8 cellular contexts compared by ENCODE assay signal in the genomic region with DNA sequence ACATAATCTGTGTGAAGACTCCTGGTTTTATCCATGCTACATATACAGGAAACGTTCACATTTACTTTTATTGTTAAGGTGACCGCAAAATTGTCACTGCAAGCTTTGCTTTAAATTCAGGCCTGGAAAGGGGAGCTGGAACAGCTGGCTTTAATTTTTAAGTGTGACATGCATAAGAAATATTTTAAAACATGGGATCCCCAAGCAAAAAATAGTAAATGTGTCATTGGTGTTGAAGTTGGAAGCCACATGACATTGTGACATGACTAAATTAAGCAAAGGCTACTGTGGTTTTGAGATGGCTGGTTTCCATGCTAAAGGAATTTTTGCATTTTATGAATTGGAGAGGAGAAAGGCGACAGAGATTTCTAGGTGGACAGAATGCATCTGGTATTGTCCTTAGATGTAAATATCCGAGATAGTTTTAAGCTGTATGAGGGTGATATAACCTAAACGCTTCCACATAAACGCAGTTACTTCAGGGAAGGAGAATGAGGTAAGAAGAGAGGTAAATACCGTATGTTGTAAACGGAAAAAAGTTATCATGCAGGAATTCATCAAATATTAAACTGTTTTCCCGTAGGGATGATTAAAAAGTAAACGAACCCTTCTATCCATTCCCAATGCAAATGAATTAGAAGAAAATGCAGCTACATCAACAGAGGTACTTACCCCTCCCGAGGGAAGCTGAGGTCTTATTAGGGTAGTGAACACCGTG. TPM values are rescaled to one million over a fixed set of nuclear protein-coding genes. Genes with fewer than 3 reads are reported as not detected.
DNase-seq lines count a peak whose midpoint lies in the region; ATAC-seq and TF ChIP-seq lines count a peak whose summit lies in the region.

No MANE protein-coding gene starts in this region.

- H3K4me1 Mint-ChIP-seq in activated naive CD4-positive, alpha-beta T cell treated with anti-CD3 and anti-CD28 coated beads, Interleukin-2, amount 10 ng/mL, durations not matched to agents 7 days and 5 days = peaks cover 32% of the 10 kb centered on the region
- peaks cover 20% of the 10 kb centered on the region for H3K4me1 Mint-ChIP-seq in activated naive CD8-positive, alpha-beta T cell treated with anti-CD3 and anti-CD28 coated beads, Interleukin-2, amount 10 ng/mL, durations not matched to agents 7 days and 5 days

- POLR2A ChIA-PET in activated naive CD8-positive, alpha-beta T cell treated with anti-CD3 and anti-CD28 coated beads, Interleukin-2, amount 10 ng/mL, durations not matched to agents 7 days and 5 days (lab: Charles Lee) = interaction anchor here (1.1 to 1.9 kb wide), 2 partner anchors 11 to 43 kb away, joined by 5 to 13 read pairs; partner anchors contain the start of genes LRCH3 and RUBCN

- H3K9me3 Mint-ChIP-seq in activated naive CD4-positive, alpha-beta T cell treated with anti-CD3 and anti-CD28 coated beads, Interleukin-2, amount 10 ng/mL, durations not matched to agents 7 days and 5 days = no peaks in the 10 kb centered on the region
- no peaks in the 10 kb centered on the region for H3K9me3 Mint-ChIP-seq in activated naive CD4-positive, alpha-beta T cell treated with anti-CD3 and anti-CD28 coated beads, Interleukin-2, amount 50 U/mL, for 72 hours
- no peaks in the 10 kb centered on the region for H3K9me3 Mint-ChIP-seq in activated naive CD8-positive, alpha-beta T cell treated with anti-CD3 and anti-CD28 coated beads, Interleukin-2, amount 10 ng/mL, durations not matched to agents 7 days and 5 days

- no peaks in the 10 kb centered on the region for H3K9me3 ChIP-seq in thymus (ENCODE audit: control insufficient read depth)

- CTCF ChIA-PET in activated naive CD4-positive, alpha-beta T cell treated with anti-CD3 and anti-CD28 coated beads, Interleukin-2, amount 10 ng/mL, durations not matched to agents 7 days and 5 days (lab: Charles Lee) = interaction anchor here (0.7 to 1.2 kb wide), 3 partner anchors 10 to 53 kb away, joined by 3 to 4 read pairs (median 3); no protein-coding TSS in a partner anchor

- H3K4me3 ChIP-seq in kidney epithelial cell (ENCODE audit: low read depth, low read length) (peak overlapping the region; percentile 86), thymus (ENCODE audit: low read length) (peak overlapping the region; percentile 70)

- peaks cover 8% of the 10 kb centered on the region for H3K4me1 ChIP-seq in thymus (ENCODE audit: control insufficient read depth, insufficient read depth, low read length)

- no peaks in the 10 kb centered on the region for H3K36me3 ChIP-seq in kidney epithelial cell (ENCODE audit: control insufficient read depth, insufficient read depth, low read length)
- H3K36me3 ChIP-seq in thymus (ENCODE audit: control insufficient read depth, insufficient read depth) = no peaks in the 10 kb centered on the region

- no peak for DNase-seq in activated naive CD4-positive, alpha-beta T cell treated with anti-CD3 and anti-CD28 coated beads, Interleukin-2, amount 10 ng/mL, durations not matched to agents 7 days and 5 days
- no peak for DNase-seq in activated naive CD4-positive, alpha-beta T cell treated with anti-CD3 and anti-CD28 coated beads, Interleukin-2, amount 50 U/mL, for 72 hours (ENCODE audit: low spot score in 2 of 2)
- DNase-seq in activated naive CD8-positive, alpha-beta T cell treated with anti-CD3 and anti-CD28 coated beads, Interleukin-2, amount 10 ng/mL, durations not matched to agents 7 days and 5 days = no peak
- DNase-seq in kidney epithelial cell (ENCODE audit: low read depth) = no peak
- no peak for DNase-seq in cerebellum (ENCODE audit: low spot score)

- peaks cover 2% of the 10 kb centered on the region for H3K36me3 Mint-ChIP-seq in activated naive CD4-positive, alpha-beta T cell treated with anti-CD3 and anti-CD28 coated beads, Interleukin-2, amount 10 ng/mL, durations not matched to agents 7 days and 5 days
- H3K36me3 Mint-ChIP-seq in activated naive CD4-positive, alpha-beta T cell treated with anti-CD3 and anti-CD28 coated beads, Interleukin-2, amount 50 U/mL, for 72 hours = peaks cover 9 to 10% of the 10 kb centered on the region in 2 donors
- H3K36me3 Mint-ChIP-seq in activated naive CD8-positive, alpha-beta T cell treated with anti-CD3 and anti-CD28 coated beads, Interleukin-2, amount 10 ng/mL, durations not matched to agents 7 days and 5 days = peaks cover 2% of the 10 kb centered on the region

- peak overlapping the region; percentile 91 for H3K27ac Mint-ChIP-seq in activated naive CD4-positive, alpha-beta T cell treated with anti-CD3 and anti-CD28 coated beads, Interleukin-2, amount 10 ng/mL, durations not matched to agents 7 days and 5 days
- H3K27ac Mint-ChIP-seq in activated naive CD4-positive, alpha-beta T cell treated with anti-CD3 and anti-CD28 coated beads, Interleukin-2, amount 50 U/mL, for 72 hours = peak overlapping the region in 1 of 2 donors; percentile 90
- H3K27ac Mint-ChIP-seq in activated naive CD8-positive, alpha-beta T cell treated with anti-CD3 and anti-CD28 coated beads, Interleukin-2, amount 10 ng/mL, durations not matched to agents 7 days and 5 days = peak overlapping the region; percentile 92

- WGBS in thymus = 44% methylated on average over 12 of the region's 12 CpGs

- peak overlapping the region; percentile 84 for H3K4me3 Mint-ChIP-seq in activated naive CD4-positive, alpha-beta T cell treated with anti-CD3 and anti-CD28 coated beads, Interleukin-2, amount 10 ng/mL, durations not matched to agents 7 days and 5 days
- H3K4me3 Mint-ChIP-seq in activated naive CD8-positive, alpha-beta T cell treated with anti-CD3 and anti-CD28 coated beads, Interleukin-2, amount 10 ng/mL, durations not matched to agents 7 days and 5 days = peak overlapping the region; percentile 96

- peak overlapping the region; percentile 85 for H3K27ac ChIP-seq in thymus (ENCODE audit: low read depth)

- peaks cover 14% of the 10 kb centered on the region for H3K27me3 Mint-ChIP-seq in activated naive CD4-positive, alpha-beta T cell treated with anti-CD3 and anti-CD28 coated beads, Interleukin-2, amount 10 ng/mL, durations not matched to agents 7 days and 5 days
- no peaks in the 10 kb centered on the region for H3K27me3 Mint-ChIP-seq in activated naive CD8-positive, alpha-beta T cell treated with anti-CD3 and anti-CD28 coated beads, Interleukin-2, amount 10 ng/mL, durations not matched to agents 7 days and 5 days

- no peaks in the 10 kb centered on the region for H3K27me3 ChIP-seq in kidney epithelial cell (ENCODE audit: control insufficient read depth, insufficient read depth, low read length)
- H3K27me3 ChIP-seq in thymus (ENCODE audit: control insufficient read depth, insufficient read depth) = no peaks in the 10 kb centered on the region

- ATAC-seq in activated naive CD4-positive, alpha-beta T cell treated with anti-CD3 and anti-CD28 coated beads, Interleukin-2, amount 50 U/mL, for 72 hours = no peak
- ATAC-seq in activated naive CD8-positive, alpha-beta T cell treated with anti-CD3 and anti-CD28 coated beads, Interleukin-2, amount 10 ng/mL, durations not matched to agents 7 days and 5 days (ENCODE audit: low read depth) = no peak
- no peak for ATAC-seq in GM21360 (IDR thresholded peaks at IDR 0.05; ENCODE audit: unreplicated experiment)
- ATAC-seq in HG03280 (IDR thresholded peaks at IDR 0.05; ENCODE audit: unreplicated experiment) = no peak

- no peak for TF ChIP-seq CTCF in kidney epithelial cell (IDR thresholded peaks at IDR 0.05; ENCODE audit: insufficient read depth, low read length, poor library complexity, severe bottlenecking)

RNA-seq across cellular contexts. Expression of gene FYTTD1, which starts 0.9 kb away (rescaled TPM):
- 10 to 100 TPM; 23.1 to 29.4 TPM for total RNA-seq in activated naive CD4-positive, alpha-beta T cell treated with anti-CD3 and anti-CD28 coated beads, Interleukin-2, amount 50 U/mL, for 72 hours
- 10 to 100 TPM; 38.0 to 48.8 TPM for total RNA-seq in activated naive CD8-positive, alpha-beta T cell treated with anti-CD3 and anti-CD28 coated beads, Interleukin-2, amount 10 ng/mL, durations not matched to agents 7 days and 5 days
- total RNA-seq in kidney epithelial cell (24.5 and 30.9 TPM in 2 replicates), cerebellum (44.1 TPM)
- 24.2 TPM for polyA plus RNA-seq in thymus

RNA-seq across cellular contexts. Expression of gene RUBCN, which starts 12.1 kb away (rescaled TPM):
- 10 to 100 TPM; 26.0 to 49.3 TPM for total RNA-seq in activated naive CD4-positive, alpha-beta T cell treated with anti-CD3 and anti-CD28 coated beads, Interleukin-2, amount 50 U/mL, for 72 hours
- total RNA-seq in activated naive CD8-positive, alpha-beta T cell treated with anti-CD3 and anti-CD28 coated beads, Interleukin-2, amount 10 ng/mL, durations not matched to agents 7 days and 5 days = 10 to 100 TPM; 55.1 to 55.8 TPM
- total RNA-seq in kidney epithelial cell (31.1 and 47.3 TPM in 2 replicates), cerebellum (19.2 TPM)
- 12.0 TPM for polyA plus RNA-seq in thymus

RNA-seq across cellular contexts. Expression of gene LRCH3, which starts 42.3 kb away (rescaled TPM):
- 10 to 100 TPM; 25.0 to 74.9 TPM for total RNA-seq in activated naive CD4-positive, alpha-beta T cell treated with anti-CD3 and anti-CD28 coated beads, Interleukin-2, amount 50 U/mL, for 72 hours
- 10 to 100 TPM; 67.1 to 83.4 TPM for total RNA-seq in activated naive CD8-positive, alpha-beta T cell treated with anti-CD3 and anti-CD28 coated beads, Interleukin-2, amount 10 ng/mL, durations not matched to agents 7 days and 5 days
- total RNA-seq in kidney epithelial cell = 22.8 and 27.5 TPM in 2 replicates
- 76.6 TPM for polyA plus RNA-seq in thymus
- total RNA-seq in cerebellum = 100 TPM
